27 cellular contexts compared by ENCODE assay signal in genomic region chr5:170343177-170343576, GRCh38. TPM values are rescaled to one million over a fixed set of nuclear protein-coding genes. Genes with fewer than 3 reads are reported as not detected.
A peak's percentile ranks its signal among the peaks of the same experiment; 100 is the strongest.
DNase-seq lines count a peak whose midpoint lies in the region; ATAC-seq and TF ChIP-seq lines count a peak whose summit lies in the region.
"Had no signal": no experiment of that assay in that cellular context is flagged by ENCODE, and none has a peak within 500 bp of the region (broad histone marks: within the 10 kb centered on the region; RNA-seq: fewer than 3 reads in every experiment).

No MANE protein-coding gene starts in this region.

- H3K4me2 ChIP-seq in trophoblast cell (ENCODE audit: low read length), result no peak overlapping the region
- H3K4me2 ChIP-seq: BLaER1 had no signal

- no peak for TF ChIP-seq CTCF in left lung (IDR thresholded peaks at IDR 0.05)

- no peak overlapping the region for H4K8ac ChIP-seq in trophoblast cell (ENCODE audit: low read depth, low read length)

- H2BK5ac ChIP-seq in trophoblast cell (ENCODE audit: low read depth, low read length, poor library complexity), result no peak overlapping the region

- POLR2A ChIA-PET in activated CD4-positive, alpha-beta T cell treated with anti-CD3 and anti-CD28 coated beads for 36 hours (lab: Charles Lee), result no interaction called here

- intact Hi-C loops in left lung (cut with DNase I), result no loop called here
- intact Hi-C loops in activated CD4-positive, alpha-beta T cell treated with anti-CD3 and anti-CD28 coated beads for 36 hours (cut with DNase I, micrococcal nuclease), result no loop called here

- no peak overlapping the region for H2AFZ ChIP-seq in trophoblast cell (ENCODE audit: insufficient read depth, low read length, poor library complexity)

- H3K9me3 Mint-ChIP-seq in activated CD4-positive, alpha-beta T cell treated with anti-CD3 and anti-CD28 coated beads for 36 hours (ENCODE audit: low read depth), result no peaks in the 10 kb centered on the region
- H3K9me3 Mint-ChIP-seq: CD8-positive, alpha-beta memory T cell had no signal

- WGBS in trophoblast cell (ENCODE audit: extremely low coverage, insufficient coverage, insufficient read length), result no CpG with 5 or more reads among the region's 3 CpGs

- H2BK12ac ChIP-seq in trophoblast cell (ENCODE audit: low read length), result no peak overlapping the region

- no peak overlapping the region for H3K9ac ChIP-seq in trophoblast cell (ENCODE audit: low read length)
- H3K9ac ChIP-seq: BLaER1 had no signal

- no peaks in the 10 kb centered on the region for H3K9me3 ChIP-seq in left lung
- H3K9me3 ChIP-seq in trophoblast cell (ENCODE audit: insufficient read depth, low read depth, low read length), result peaks cover 3% of the 10 kb centered on the region
- H3K9me3 ChIP-seq: BE2C had no signal

- H4K91ac ChIP-seq in trophoblast cell (ENCODE audit: low read depth, low read length), result no peak overlapping the region

- peaks cover 0 to 24% of the 10 kb centered on the region in 2 donors for H3K4me1 ChIP-seq in left lung
- peaks cover 4% of the 10 kb centered on the region in 2 experiments for H3K4me1 ChIP-seq in trophoblast cell (ENCODE audit: control insufficient read depth in 1 of 2, insufficient read depth in 2 of 2, low read length in 2 of 2)
- H3K4me1 ChIP-seq: BE2C had no signal

- H3K27me3 ChIP-seq in left lung (peaks cover 0 to 10% of the 10 kb centered on the region in 2 donors), trophoblast cell (ENCODE audit: insufficient read depth, low read length) (no peaks in the 10 kb centered on the region)
- H3K27me3 ChIP-seq: BLaER1 had no signal

- no peaks in the 10 kb centered on the region for H3K36me3 Mint-ChIP-seq in activated CD4-positive, alpha-beta T cell treated with anti-CD3 and anti-CD28 coated beads for 36 hours (ENCODE audit: low read depth)
- H3K36me3 Mint-ChIP-seq: CD4-positive, alpha-beta memory T cell; CD4-positive, CD25-positive, alpha-beta regulatory T cell; CD8-positive, alpha-beta memory T cell had no signal

- no peaks in the 10 kb centered on the region for H3K36me3 ChIP-seq in left lung
- no peaks in the 10 kb centered on the region for H3K36me3 ChIP-seq in trophoblast cell (ENCODE audit: control insufficient read depth in 1 of 2, insufficient read depth in 2 of 2, low read length in 2 of 2)
- H3K36me3 ChIP-seq: BE2C, BLaER1 had no signal

- CTCF ChIA-PET in activated CD4-positive, alpha-beta T cell treated with anti-CD3 and anti-CD28 coated beads for 36 hours (lab: Charles Lee), result interaction anchor here (5.7 to 7.0 kb wide), 2 partner anchors 76 to 118 kb away, joined by 89 to 94 read pairs; no protein-coding TSS in a partner anchor

- peaks cover 8% of the 10 kb centered on the region for H3K4me1 Mint-ChIP-seq in activated CD4-positive, alpha-beta T cell treated with anti-CD3 and anti-CD28 coated beads for 36 hours

- no peak overlapping the region for H3K4me3 Mint-ChIP-seq in activated CD4-positive, alpha-beta T cell treated with anti-CD3 and anti-CD28 coated beads for 36 hours
- H3K4me3 Mint-ChIP-seq: CD14-positive monocyte; CD4-positive, alpha-beta memory T cell; CD4-positive, CD25-positive, alpha-beta regulatory T cell; CD8-positive, alpha-beta memory T cell had no signal

- H3K27ac Mint-ChIP-seq in activated CD4-positive, alpha-beta T cell treated with anti-CD3 and anti-CD28 coated beads for 36 hours, result no peak overlapping the region
- H3K27ac Mint-ChIP-seq: CD4-positive, CD25-positive, alpha-beta regulatory T cell; CD8-positive, alpha-beta memory T cell had no signal

- H3K23ac ChIP-seq in trophoblast cell (ENCODE audit: low read length), result no peak overlapping the region

- H4K12ac ChIP-seq in trophoblast cell (ENCODE audit: low read depth, low read length), result no peak overlapping the region

- H3K27me3 Mint-ChIP-seq in activated CD4-positive, alpha-beta T cell treated with anti-CD3 and anti-CD28 coated beads for 36 hours, result peaks cover 4% of the 10 kb centered on the region

- peak; percentile 30 for ATAC-seq in left lung
- ATAC-seq in activated CD4-positive, alpha-beta T cell treated with anti-CD3 and anti-CD28 coated beads for 36 hours, result no peak
- ATAC-seq: GM12878 had no signal

- H2BK120ac ChIP-seq in trophoblast cell (ENCODE audit: insufficient read depth, low read length, poor library complexity), result no peak overlapping the region

- no peak overlapping the region for H3K4ac ChIP-seq in trophoblast cell (ENCODE audit: low read depth, low read length)

- H3K4me3 ChIP-seq in left lung (no peak overlapping the region), trophoblast cell (ENCODE audit: low read depth, low read length) (no peak overlapping the region)
- H3K4me3 ChIP-seq: BLaER1, GM12878 had no signal

- no peak overlapping the region for H3K14ac ChIP-seq in trophoblast cell (ENCODE audit: low read length)

- H3K79me1 ChIP-seq in trophoblast cell (ENCODE audit: low read length), result no peaks in the 10 kb centered on the region

- no peaks in the 10 kb centered on the region for H3K79me2 ChIP-seq in trophoblast cell (ENCODE audit: control insufficient read depth, insufficient read depth, low read length, poor library complexity)

- no peak overlapping the region for H3K18ac ChIP-seq in trophoblast cell (ENCODE audit: low read length)

- DNase-seq in left lung (no peak), trophoblast cell (peak; percentile 27 to 74), NCI-H748 treated with DMSO at 0.1 percent for 48 hours (lab: John Stamatoyannopoulos, UW) (no peak), NCI-H1436 (lab: John Stamatoyannopoulos, UW) (no peak)
- no peak for DNase-seq in activated CD4-positive, alpha-beta T cell treated with anti-CD3 and anti-CD28 coated beads for 36 hours
- DNase-seq: 8988T; ACHN; BE2C; C1 segment of cervical spinal cord; CD4-positive, alpha-beta memory T cell; CD4-positive, CD25-positive, alpha-beta regulatory T cell; CD8-positive, alpha-beta memory T cell; COR-L47; DMS 273 treated with DMSO at 0.1 percent for 48 hours; DMS153; DMS53; DMS79; DND-41; EL; GDM1 had no signal

- H3K27ac ChIP-seq in left lung (no peak overlapping the region), trophoblast cell (ENCODE audit: low read depth, low read length) (no peak overlapping the region)
- H3K27ac ChIP-seq: BLaER1 had no signal

- H2AK5ac ChIP-seq in trophoblast cell (ENCODE audit: low read length), result no peak overlapping the region

RNA-seq across cellular contexts. Expression of gene LCP2, which starts 45.6 kb away (rescaled TPM):
- total RNA-seq in left lung, result 100 to 1,000 TPM in 1 of 2 donors, 10 to 100 TPM in 1; 37.3 to 110 TPM
- polyA plus RNA-seq in trophoblast cell (2013), result 0.15 and 0.19 TPM in 2 replicates
- 100 to 1,000 TPM; 173 to 232 TPM for total RNA-seq in activated CD4-positive, alpha-beta T cell treated with anti-CD3 and anti-CD28 coated beads for 36 hours
- total RNA-seq: A673, Daoy, G401 had no signal
- polyA plus RNA-seq: AG04450 had no signal

RNA-seq across cellular contexts. Expression of gene KCNMB1, which starts 46.0 kb away (rescaled TPM):
- total RNA-seq in left lung, result 1 to 10 TPM; 1.9 to 5.0 TPM
- polyA plus RNA-seq in trophoblast cell (2013), result 0.15 and 0.16 TPM in 2 replicates
- total RNA-seq in activated CD4-positive, alpha-beta T cell treated with anti-CD3 and anti-CD28 coated beads for 36 hours, result not detected
- total RNA-seq: A673; CD4-positive, alpha-beta memory T cell; CD8-positive, alpha-beta memory T cell; G401 had no signal
- polyA plus RNA-seq: AG04450; CD4-positive, alpha-beta memory T cell; CD8-positive, alpha-beta memory T cell had no signal

Comparison
In these comparisons a context has a peak if more than half of its experiments do, and no peak if none do; other contexts are left out.
1. DNase-seq: peak in trophoblast cell (2 of 2); none in left lung (0 of 2), NCI-H748 treated with DMSO at 0.1 percent for 48 hours (single experiment), activated CD4-positive, alpha-beta T cell treated with anti-CD3 and anti-CD28 coated beads for 36 hours (single experiment) and NCI-H1436 (single experiment).